ENCODE assay signal across 23 cellular contexts in the genomic region with DNA sequence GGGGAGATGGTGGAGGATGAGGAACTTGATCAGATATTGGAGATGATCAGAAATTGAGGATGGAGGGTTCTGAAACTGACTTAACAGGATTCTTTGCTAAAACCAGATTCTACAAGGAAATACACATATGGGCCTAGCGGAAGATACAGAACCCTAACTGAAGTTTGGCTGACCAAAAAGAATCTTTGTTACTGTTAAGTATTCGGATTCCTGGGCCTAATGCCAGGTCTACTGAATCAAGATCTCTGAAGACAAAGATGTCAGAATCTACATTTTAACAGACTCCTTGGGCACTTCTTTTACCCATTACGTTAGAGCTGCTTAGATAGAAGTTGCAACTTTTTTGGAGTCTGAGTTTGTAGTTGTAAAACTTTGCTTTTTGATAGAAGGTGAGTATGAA.
DNase-seq lines count a peak whose midpoint lies in the region; ATAC-seq and TF ChIP-seq lines count a peak whose summit lies in the region.
"Had no signal": no experiment of that assay in that cellular context is flagged by ENCODE, and none has a peak within 500 bp of the region (broad histone marks: within the 10 kb centered on the region; RNA-seq: fewer than 3 reads in every experiment).

No MANE protein-coding gene starts in this region.

- TF ChIP-seq POLR2A in testis (IDR thresholded peaks at IDR 0.05) = no peak

- no peaks in the 10 kb centered on the region for H3K9me3 ChIP-seq in SK-N-SH
- H3K9me3 ChIP-seq in iPS-20b (ENCODE audit: insufficient read depth, low read depth, low read length) = no peaks in the 10 kb centered on the region
- no peaks in the 10 kb centered on the region for H3K9me3 ChIP-seq in testis
- no peaks in the 10 kb centered on the region for H3K9me3 ChIP-seq in naive thymus-derived CD4-positive, alpha-beta T cell (ENCODE audit: control insufficient read depth in 2 of 3, low read length in 3 of 3)
- H3K9me3 ChIP-seq: mucosa of descending colon had no signal

- H3K27me3 Mint-ChIP-seq in brain = peaks cover 6% of the 10 kb centered on the region
- H3K27me3 Mint-ChIP-seq in activated CD4-positive, alpha-beta T cell treated with anti-CD3 and anti-CD28 coated beads, Interleukin-2, amount 10 ng/mL, durations not matched to agents 24 days and 14 days = no peaks in the 10 kb centered on the region
- no peaks in the 10 kb centered on the region for H3K27me3 Mint-ChIP-seq in naive thymus-derived CD4-positive, alpha-beta T cell
- H3K27me3 Mint-ChIP-seq: activated B cell treated with CpG ODN at 0.5 μM for 24 hours; activated T-helper 17 cell treated with anti-CD3 and anti-CD28 coated beads, Interleukin-2, amount 50 U/mL, for 72 hours; CD4-positive, alpha-beta T cell had no signal

- CTCF ChIA-PET in SK-N-SH (lab: Yijun Ruan, JAX) = no interaction called here
- CTCF ChIA-PET in naive thymus-derived CD4-positive, alpha-beta T cell (lab: Charles Lee) = interaction anchor here (0.6 kb wide), 1 partner anchor 1155 kb away, joined by 3 read pairs; no protein-coding TSS in a partner anchor

- peaks cover 18% of the 10 kb centered on the region for H3K36me3 Mint-ChIP-seq in brain
- peaks cover 1% of the 10 kb centered on the region for H3K36me3 Mint-ChIP-seq in activated CD4-positive, alpha-beta T cell treated with anti-CD3 and anti-CD28 coated beads, Interleukin-2, amount 10 ng/mL, durations not matched to agents 24 days and 14 days (ENCODE audit: low read depth)
- H3K36me3 Mint-ChIP-seq in naive thymus-derived CD4-positive, alpha-beta T cell = peaks cover 0 to 16% (median 11%) of the 10 kb centered on the region in 5 donors

- intact Hi-C loops in testis (cut with DNase I; ENCODE audit: low total_unique reads) = no loop called here
- intact Hi-C loops in activated CD4-positive, alpha-beta T cell treated with anti-CD3 and anti-CD28 coated beads, Interleukin-2, amount 10 ng/mL, durations not matched to agents 24 days and 14 days (cut with micrococcal nuclease) = no loop called here
- intact Hi-C loops in naive thymus-derived CD4-positive, alpha-beta T cell (cut with micrococcal nuclease) = no loop called here

- peak overlapping the region in 3 of 5 experiments; percentile 54 to 86 (median 70) for H3K27ac Mint-ChIP-seq in brain
- H3K27ac Mint-ChIP-seq in activated CD4-positive, alpha-beta T cell treated with anti-CD3 and anti-CD28 coated beads, Interleukin-2, amount 10 ng/mL, durations not matched to agents 24 days and 14 days = no peak overlapping the region
- H3K27ac Mint-ChIP-seq in naive thymus-derived CD4-positive, alpha-beta T cell = no peak overlapping the region
- H3K27ac Mint-ChIP-seq: activated B cell treated with CpG ODN at 0.5 μM for 24 hours; activated T-helper 17 cell treated with anti-CD3 and anti-CD28 coated beads, Interleukin-2, amount 50 U/mL, for 72 hours; CD4-positive, alpha-beta T cell; T-helper 1 cell treated with Interleukin-12 subunit alpha and Interleukin-12 subunit beta and Interleukin-4 antibody, amounts not matched to agents 30 μg/mL and 1 μg/mL, for 36 hours had no signal

- WGBS in SK-N-SH (ENCODE audit: low lambda C conversion rate) = 78% methylated on average over 3 of the region's 3 CpGs
- WGBS in testis, 2 donors = 48 to 61% methylated on average over 3 of the region's 3 CpGs

- peaks cover 9 to 39% of the 10 kb centered on the region in 2 experiments for H3K4me1 ChIP-seq in SK-N-SH (ENCODE audit: control insufficient read depth in 1 of 2, insufficient read depth in 2 of 2, low read depth in 1 of 2, low read length in 1 of 2)
- peaks cover 47% of the 10 kb centered on the region for H3K4me1 ChIP-seq in iPS-20b (ENCODE audit: insufficient read depth, low read length)
- H3K4me1 ChIP-seq in testis = peaks cover 6% of the 10 kb centered on the region
- H3K4me1 ChIP-seq in naive thymus-derived CD4-positive, alpha-beta T cell (ENCODE audit: control insufficient read depth in 2 of 2, insufficient read depth in 2 of 2, low read length in 2 of 2) = no peaks in the 10 kb centered on the region

- peaks cover 0 to 3% (median 0%) of the 10 kb centered on the region in 5 experiments for H3K9me3 Mint-ChIP-seq in brain
- peaks cover 10% of the 10 kb centered on the region for H3K9me3 Mint-ChIP-seq in activated CD4-positive, alpha-beta T cell treated with anti-CD3 and anti-CD28 coated beads, Interleukin-2, amount 10 ng/mL, durations not matched to agents 24 days and 14 days
- H3K9me3 Mint-ChIP-seq in naive thymus-derived CD4-positive, alpha-beta T cell = peaks cover 0 to 7% (median 0%) of the 10 kb centered on the region in 11 donors
- H3K9me3 Mint-ChIP-seq: activated B cell treated with CpG ODN at 0.5 μM for 24 hours; activated T-helper 17 cell treated with anti-CD3 and anti-CD28 coated beads, Interleukin-2, amount 50 U/mL, for 72 hours had no signal

- ATAC-seq in SK-N-SH treated with all-trans-retinoic acid at 6 μM for 48 hours (peak; percentile 28), esophagus mucosa (no peak)
- ATAC-seq in naive thymus-derived CD4-positive, alpha-beta T cell = no peak
- ATAC-seq: activated T-helper 17 cell treated with anti-CD3 and anti-CD28 coated beads, Interleukin-2, amount 50 U/mL, for 72 hours; mucosa of descending colon had no signal

- peaks cover 8% of the 10 kb centered on the region for H3F3A ChIP-seq in SK-N-SH (replicated peaks; ENCODE audit: insufficient read depth)

- no peaks in the 10 kb centered on the region for H3K9me2 ChIP-seq in SK-N-SH

- POLR2A ChIA-PET in SK-N-SH (lab: Yijun Ruan, JAX) = no interaction called here
- POLR2A ChIA-PET in naive thymus-derived CD4-positive, alpha-beta T cell (lab: Charles Lee) = no interaction called here

- H3K79me2 ChIP-seq in SK-N-SH (ENCODE audit: insufficient read depth) = peaks cover 98% of the 10 kb centered on the region

- H4K20me1 ChIP-seq in SK-N-SH (ENCODE audit: insufficient read depth) = peaks cover 42% of the 10 kb centered on the region

- no peak overlapping the region for H3K4me2 ChIP-seq in SK-N-SH
- H3K4me2 ChIP-seq: KMS-11 had no signal

- H3K4me3 ChIP-seq in SK-N-SH (ENCODE audit: low read depth in 2 of 2, low read length in 1 of 2) = no peak overlapping the region
- H3K4me3 ChIP-seq in iPS-20b (ENCODE audit: low read length) = no peak overlapping the region
- H3K4me3 ChIP-seq in testis = no peak overlapping the region
- H3K4me3 ChIP-seq in naive thymus-derived CD4-positive, alpha-beta T cell (ENCODE audit: low read length) = no peak overlapping the region
- H3K4me3 ChIP-seq: coronary artery, mucosa of descending colon had no signal

- H3K9ac ChIP-seq in SK-N-SH (no peak overlapping the region), iPS-20b (ENCODE audit: low read depth, low read length) (no peak overlapping the region)
- H3K9ac ChIP-seq: KMS-11, parathyroid adenoma had no signal

- H3K27ac ChIP-seq in SK-N-SH (ENCODE audit: low read depth in 2 of 2, low read length in 1 of 2) = peak overlapping the region in 1 of 2 experiments; percentile 38; a peak in 1 of 4 replicates
- peak overlapping the region; percentile 66 for H3K27ac ChIP-seq in iPS-20b (ENCODE audit: low read length)
- no peak overlapping the region for H3K27ac ChIP-seq in testis
- H3K27ac ChIP-seq in naive thymus-derived CD4-positive, alpha-beta T cell (ENCODE audit: low read depth, low read length) = no peak overlapping the region
- H3K27ac ChIP-seq: 22Rv1, KMS-11 had no signal

- TF ChIP-seq EP300 in SK-N-SH (IDR thresholded peaks at IDR 0.05; ENCODE audit: borderline replicate concordance in 1 of 2, low read depth in 1 of 2, low read length in 1 of 2) = no peak

- H3K36me3 ChIP-seq in SK-N-SH (replicated peaks in 1 of 2; ENCODE audit: control insufficient read depth in 1 of 2, insufficient read depth in 2 of 2, low read length in 1 of 2) (peaks cover 0 to 9% of the 10 kb centered on the region in 2 experiments), iPS-20b (ENCODE audit: insufficient read depth, low read depth, low read length) (no peaks in the 10 kb centered on the region), testis (ENCODE audit: low read depth, missing control alignments) (no peaks in the 10 kb centered on the region)
- H3K36me3 ChIP-seq in naive thymus-derived CD4-positive, alpha-beta T cell (ENCODE audit: control insufficient read depth in 2 of 3, insufficient read depth in 3 of 3, low read length in 3 of 3) = no peaks in the 10 kb centered on the region

- DNase-seq in SK-N-SH (no peak), testis (peak; percentile 74)
- DNase-seq in activated CD4-positive, alpha-beta T cell treated with anti-CD3 and anti-CD28 coated beads, Interleukin-2, amount 10 ng/mL, durations not matched to agents 24 days and 14 days = no peak
- no peak for DNase-seq in naive thymus-derived CD4-positive, alpha-beta T cell
- DNase-seq: activated B cell treated with CpG ODN at 0.5 μM for 24 hours; amniotic stem cell; CD4-positive, alpha-beta T cell; kidney glomerular epithelial cell; mucosa of descending colon; NCI-H1105 treated with DMSO at 0.1 percent for 48 hours; SHP77; small intestine; trophoblast cell had no signal

- H2AFZ ChIP-seq in SK-N-SH (ENCODE audit: low read depth) = no peak overlapping the region
- H2AFZ ChIP-seq: parathyroid adenoma had no signal

- H3K27me3 ChIP-seq in SK-N-SH (ENCODE audit: insufficient read depth) = no peaks in the 10 kb centered on the region
- no peaks in the 10 kb centered on the region for H3K27me3 ChIP-seq in iPS-20b (ENCODE audit: insufficient read depth, low read length)
- no peaks in the 10 kb centered on the region for H3K27me3 ChIP-seq in testis
- no peaks in the 10 kb centered on the region for H3K27me3 ChIP-seq in naive thymus-derived CD4-positive, alpha-beta T cell (ENCODE audit: control insufficient read depth in 2 of 2, insufficient read depth in 2 of 2, low read length in 2 of 2)

- no peak overlapping the region for H3K4me3 Mint-ChIP-seq in brain
- no peak overlapping the region for H3K4me3 Mint-ChIP-seq in activated CD4-positive, alpha-beta T cell treated with anti-CD3 and anti-CD28 coated beads, Interleukin-2, amount 10 ng/mL, durations not matched to agents 24 days and 14 days
- H3K4me3 Mint-ChIP-seq in naive thymus-derived CD4-positive, alpha-beta T cell = no peak overlapping the region
- H3K4me3 Mint-ChIP-seq: activated B cell treated with CpG ODN at 0.5 μM for 24 hours; activated T-helper 17 cell treated with anti-CD3 and anti-CD28 coated beads, Interleukin-2, amount 50 U/mL, for 72 hours; CD4-positive, alpha-beta T cell; T-helper 1 cell treated with Interleukin-12 subunit alpha and Interleukin-12 subunit beta and Interleukin-4 antibody, amounts not matched to agents 30 μg/mL and 1 μg/mL, for 36 hours had no signal

- H3K4me1 Mint-ChIP-seq in brain = peaks cover 64% of the 10 kb centered on the region
- peaks cover 13% of the 10 kb centered on the region for H3K4me1 Mint-ChIP-seq in activated CD4-positive, alpha-beta T cell treated with anti-CD3 and anti-CD28 coated beads, Interleukin-2, amount 10 ng/mL, durations not matched to agents 24 days and 14 days
- peaks cover 9 to 39% (median 23%) of the 10 kb centered on the region in 7 donors for H3K4me1 Mint-ChIP-seq in naive thymus-derived CD4-positive, alpha-beta T cell
- H3K4me1 Mint-ChIP-seq: activated B cell treated with CpG ODN at 0.5 μM for 24 hours had no signal

- no peak for TF ChIP-seq RAD21 in SK-N-SH (IDR thresholded peaks at IDR 0.05; ENCODE audit: low read length)

- no peak for TF ChIP-seq CTCF in SK-N-SH (IDR thresholded peaks at IDR 0.05)
- no peak for TF ChIP-seq CTCF in brain (conservative IDR thresholded peaks at IDR 0.05)
- no peak for TF ChIP-seq CTCF in testis (IDR thresholded peaks at IDR 0.05)

TF ChIP-seq in SK-N-SH, 30 proteins besides CTCF, POLR2A, EP300 and RAD21 (continues in another document):
- TF ChIP-seq SIN3A (IDR thresholded peaks at IDR 0.05; ENCODE audit: borderline replicate concordance, low read depth, low read length) = no peak

Comparison
In these comparisons a context has a peak if more than half of its experiments do, and no peak if none do; other contexts are left out.
1. H3K27ac Mint-ChIP-seq: peak in brain (3 of 5); none in activated CD4-positive, alpha-beta T cell treated with anti-CD3 and anti-CD28 coated beads, Interleukin-2, amount 10 ng/mL, durations not matched to agents 24 days and 14 days (single experiment) and naive thymus-derived CD4-positive, alpha-beta T cell (0 of 9).